Comparison of ENCODE assay signal across 9 cellular contexts in genomic region chr1:237901284-237901870, GRCh38. TPM values are rescaled to one million over a fixed set of nuclear protein-coding genes. Genes with fewer than 3 reads are reported as not detected.
DNase-seq lines count a peak whose midpoint lies in the region; ATAC-seq and TF ChIP-seq lines count a peak whose summit lies in the region.
"Had no signal": no experiment of that assay in that cellular context is flagged by ENCODE, and none has a peak within 500 bp of the region (broad histone marks: within the 10 kb centered on the region; RNA-seq: fewer than 3 reads in every experiment).

No MANE protein-coding gene starts in this region.

- H3K9me3 ChIP-seq in esophagus muscularis mucosa = no peaks in the 10 kb centered on the region
- no peaks in the 10 kb centered on the region for H3K9me3 ChIP-seq in thoracic aorta

- no peaks in the 10 kb centered on the region for H3K27me3 ChIP-seq in ACC112 (ENCODE audit: insufficient read depth, low read length)
- no peaks in the 10 kb centered on the region for H3K27me3 ChIP-seq in esophagus muscularis mucosa
- H3K27me3 ChIP-seq in thoracic aorta (replicated peaks; ENCODE audit: insufficient read depth) = no peaks in the 10 kb centered on the region

- no peak overlapping the region for H3K27ac ChIP-seq in ACC112 (ENCODE audit: low read depth, low read length)
- no peak overlapping the region for H3K27ac ChIP-seq in esophagus muscularis mucosa (replicated peaks in 1 of 4)
- no peak overlapping the region for H3K27ac ChIP-seq in thoracic aorta

- TF ChIP-seq POLR2A in esophagus muscularis mucosa (IDR thresholded peaks at IDR 0.05; ENCODE audit: low read depth) = no peak

- peak overlapping the region; percentile 51; the same call in 1 of the 2 replicates for H3K4me3 ChIP-seq in ACC112 (ENCODE audit: low read depth, low read length)
- no peak overlapping the region for H3K4me3 ChIP-seq in esophagus muscularis mucosa
- H3K4me3 ChIP-seq in thoracic aorta = no peak overlapping the region

- DNase-seq in NCI-H226 (peak; percentile 13), esophagus muscularis mucosa (ENCODE audit: extremely low spot score) (peak; percentile 39), thoracic aorta (ENCODE audit: low spot score) (no peak), epidermal melanocyte (ENCODE audit: insufficient read length, low spot score) (no peak), NCI-H2196 treated with DMSO at 0.1 percent for 48 hours (lab: John Stamatoyannopoulos, UW; ENCODE audit: unreplicated experiment) (no peak)
- DNase-seq: activated naive CD8-positive, alpha-beta T cell treated with anti-CD3 and anti-CD28 coated beads, Interleukin-2, amount 10 ng/mL, durations not matched to agents 7 days and 5 days had no signal

- no peak overlapping the region for H2AFZ ChIP-seq in ACC112 (ENCODE audit: low read length, unreplicated experiment)

- TF ChIP-seq CTCF in esophagus muscularis mucosa (IDR thresholded peaks at IDR 0.05) (peak in 1 of 3 experiments; percentile 24), thoracic aorta (IDR thresholded peaks at IDR 0.05) (peak; percentile 11)

- no peaks in the 10 kb centered on the region for H3K79me2 ChIP-seq in ACC112 (ENCODE audit: control insufficient read depth, insufficient read depth, low read length, unreplicated experiment)

- H3K4me1 ChIP-seq in ACC112 (ENCODE audit: control insufficient read depth, insufficient read depth, low read length, unreplicated experiment) = no peaks in the 10 kb centered on the region
- H3K4me1 ChIP-seq in esophagus muscularis mucosa = no peaks in the 10 kb centered on the region
- no peaks in the 10 kb centered on the region for H3K4me1 ChIP-seq in thoracic aorta (ENCODE audit: control insufficient read depth in 1 of 2, low read depth in 2 of 2)

- H3K36me3 ChIP-seq in ACC112 (ENCODE audit: insufficient read depth, low read length) (no peaks in the 10 kb centered on the region), esophagus muscularis mucosa (no peaks in the 10 kb centered on the region), thoracic aorta (no peaks in the 10 kb centered on the region)

- ATAC-seq in GM19467 (IDR thresholded peaks at IDR 0.05; ENCODE audit: unreplicated experiment) (peak; percentile 66), thoracic aorta (ENCODE audit: insufficient number of reproducible peaks, low FRiP score, low read depth) (no peak), GM21367 (IDR thresholded peaks at IDR 0.05; ENCODE audit: unreplicated experiment) (no peak)

- TF ChIP-seq EP300 in esophagus muscularis mucosa (IDR thresholded peaks at IDR 0.05) = no peak

- WGBS in esophagus muscularis mucosa = 71% methylated on average over 4 of the region's 4 CpGs

- intact Hi-C loops in esophagus muscularis mucosa (cut with DNase I) = no loop called here

RNA-seq across cellular contexts. Expression of gene ZP4, which starts 10.7 kb away (rescaled TPM):
- total RNA-seq in esophagus muscularis mucosa (not detected), thoracic aorta (not detected)
- total RNA-seq: activated naive CD8-positive, alpha-beta T cell treated with anti-CD3 and anti-CD28 coated beads, Interleukin-2, amount 10 ng/mL, durations not matched to agents 7 days and 5 days had no signal

Comparison
In these comparisons a context has a peak if more than half of its experiments do, and no peak if none do; other contexts are left out.
1. DNase-seq: peak in NCI-H226 (single experiment) and esophagus muscularis mucosa (single experiment); none in thoracic aorta (single experiment), epidermal melanocyte (single experiment) and NCI-H2196 treated with DMSO at 0.1 percent for 48 hours (single experiment).